ENCODE assay signal across 15 cellular contexts in genomic region chr19:53883231-53883661, GRCh38. TPM values are rescaled to one million over a fixed set of nuclear protein-coding genes. Genes with fewer than 3 reads are reported as not detected.
A peak's percentile ranks its signal among the peaks of the same experiment; 100 is the strongest.
DNase-seq lines count a peak whose midpoint lies in the region; ATAC-seq and TF ChIP-seq lines count a peak whose summit lies in the region.
"Had no signal": no experiment of that assay in that cellular context is flagged by ENCODE, and none has a peak within 500 bp of the region (broad histone marks: within the 10 kb centered on the region; RNA-seq: fewer than 3 reads in every experiment).

No MANE protein-coding gene starts in this region.

- no peak for TF ChIP-seq CTCF in parathyroid adenoma (IDR thresholded peaks at IDR 0.05)

- ATAC-seq in activated naive CD4-positive, alpha-beta T cell treated with anti-CD3 and anti-CD28 coated beads, Interleukin-2, amount 50 U/mL, for 72 hours, result no peak
- ATAC-seq in stimulated activated memory B cell treated with anti-CD40 and anti-IgM and Interleukin-4, amounts not matched to agents 10 μg/mL and 1 μg/mL and 100 μg/mL, for 72 hours, result no peak
- ATAC-seq in GM18520 (IDR thresholded peaks at IDR 0.05; ENCODE audit: unreplicated experiment), result no peak
- ATAC-seq: left ventricle myocardium superior had no signal

- no peaks in the 10 kb centered on the region for H3K27me3 ChIP-seq in parathyroid adenoma (ENCODE audit: control insufficient read depth, insufficient read depth, low read length)

- H3K4me1 Mint-ChIP-seq in activated naive CD4-positive, alpha-beta T cell treated with anti-CD3 and anti-CD28 coated beads, Interleukin-2, amount 10 ng/mL, durations not matched to agents 7 days and 5 days, result peaks cover 15% of the 10 kb centered on the region
- H3K4me1 Mint-ChIP-seq in stimulated activated memory B cell treated with anti-CD40 and anti-IgM and Interleukin-4, amounts not matched to agents 10 μg/mL and 1 μg/mL and 100 μg/mL, for 72 hours, result peaks cover 10% of the 10 kb centered on the region

- H3K27ac ChIP-seq in SK-N-MC (no peak overlapping the region), parathyroid adenoma (no peak overlapping the region)
- H3K27ac ChIP-seq: brain microvascular endothelial cell had no signal

- H2AFZ ChIP-seq in parathyroid adenoma, result peak overlapping the region; percentile 81

- no peaks in the 10 kb centered on the region for H3K9me3 Mint-ChIP-seq in activated naive CD4-positive, alpha-beta T cell treated with anti-CD3 and anti-CD28 coated beads, Interleukin-2, amount 10 ng/mL, durations not matched to agents 7 days and 5 days
- no peaks in the 10 kb centered on the region for H3K9me3 Mint-ChIP-seq in activated naive CD4-positive, alpha-beta T cell treated with anti-CD3 and anti-CD28 coated beads, Interleukin-2, amount 50 U/mL, for 72 hours
- peaks cover 3% of the 10 kb centered on the region for H3K9me3 Mint-ChIP-seq in stimulated activated memory B cell treated with anti-CD40 and anti-IgM and Interleukin-4, amounts not matched to agents 10 μg/mL and 1 μg/mL and 100 μg/mL, for 72 hours

- H3K79me2 ChIP-seq in parathyroid adenoma, result no peaks in the 10 kb centered on the region

- H3K4me2 ChIP-seq in parathyroid adenoma (ENCODE audit: low read length), result peak overlapping the region; percentile 75

- H3K4me3 ChIP-seq in SK-N-MC (peak overlapping the region; percentile 70; the same call in 1 of the 2 replicates), parathyroid adenoma (ENCODE audit: low read depth, low read length) (no peak overlapping the region)

- H3K4me1 ChIP-seq in parathyroid adenoma, result peaks cover 13% of the 10 kb centered on the region

- no peaks in the 10 kb centered on the region for H3K36me3 Mint-ChIP-seq in activated naive CD4-positive, alpha-beta T cell treated with anti-CD3 and anti-CD28 coated beads, Interleukin-2, amount 10 ng/mL, durations not matched to agents 7 days and 5 days
- no peaks in the 10 kb centered on the region for H3K36me3 Mint-ChIP-seq in activated naive CD4-positive, alpha-beta T cell treated with anti-CD3 and anti-CD28 coated beads, Interleukin-2, amount 50 U/mL, for 72 hours
- peaks cover 5% of the 10 kb centered on the region for H3K36me3 Mint-ChIP-seq in stimulated activated memory B cell treated with anti-CD40 and anti-IgM and Interleukin-4, amounts not matched to agents 10 μg/mL and 1 μg/mL and 100 μg/mL, for 72 hours

- H3K27ac Mint-ChIP-seq in activated naive CD4-positive, alpha-beta T cell treated with anti-CD3 and anti-CD28 coated beads, Interleukin-2, amount 10 ng/mL, durations not matched to agents 7 days and 5 days, result no peak overlapping the region
- H3K27ac Mint-ChIP-seq in activated naive CD4-positive, alpha-beta T cell treated with anti-CD3 and anti-CD28 coated beads, Interleukin-2, amount 50 U/mL, for 72 hours, result no peak overlapping the region
- H3K27ac Mint-ChIP-seq in stimulated activated memory B cell treated with anti-CD40 and anti-IgM and Interleukin-4, amounts not matched to agents 10 μg/mL and 1 μg/mL and 100 μg/mL, for 72 hours, result no peak overlapping the region

- DNase-seq in activated naive CD4-positive, alpha-beta T cell treated with anti-CD3 and anti-CD28 coated beads, Interleukin-2, amount 10 ng/mL, durations not matched to agents 7 days and 5 days, result peak; percentile 55
- no peak for DNase-seq in activated naive CD4-positive, alpha-beta T cell treated with anti-CD3 and anti-CD28 coated beads, Interleukin-2, amount 50 U/mL, for 72 hours (ENCODE audit: low spot score in 2 of 2)
- no peak for DNase-seq in SK-N-MC (ENCODE audit: low read depth, low spot score)
- DNase-seq in head of caudate nucleus, result peak in 40 of 42 donors; percentile 42 to 94 (median 78)
- DNase-seq in DMS53 treated with DMSO at 0.1 percent for 48 hours (lab: John Stamatoyannopoulos, UW; ENCODE audit: unreplicated experiment), result no peak
- DNase-seq: activated naive CD4-positive, alpha-beta T cell treated with Interleukin-2 at 50 U/mL for 16 hours; brain microvascular endothelial cell; hippocampal formation; left ventricle myocardium superior; NCI-H1694; NCI-H510A treated with DMSO at 0.1 percent for 48 hours had no signal

- no peaks in the 10 kb centered on the region for H3K9me3 ChIP-seq in SK-N-MC (ENCODE audit: low read depth, low read length)
- H3K9me3 ChIP-seq in parathyroid adenoma (ENCODE audit: control insufficient read depth, low read length), result no peaks in the 10 kb centered on the region

- no peak overlapping the region for H3K4me3 Mint-ChIP-seq in activated naive CD4-positive, alpha-beta T cell treated with anti-CD3 and anti-CD28 coated beads, Interleukin-2, amount 10 ng/mL, durations not matched to agents 7 days and 5 days
- no peak overlapping the region for H3K4me3 Mint-ChIP-seq in stimulated activated memory B cell treated with anti-CD40 and anti-IgM and Interleukin-4, amounts not matched to agents 10 μg/mL and 1 μg/mL and 100 μg/mL, for 72 hours

- H3K36me3 ChIP-seq in SK-N-MC (ENCODE audit: insufficient read depth, low read length) (no peaks in the 10 kb centered on the region), parathyroid adenoma (ENCODE audit: control insufficient read depth, insufficient read depth, low read length) (no peaks in the 10 kb centered on the region)
- H3K36me3 ChIP-seq: brain microvascular endothelial cell had no signal

- H3K27me3 Mint-ChIP-seq in activated naive CD4-positive, alpha-beta T cell treated with anti-CD3 and anti-CD28 coated beads, Interleukin-2, amount 10 ng/mL, durations not matched to agents 7 days and 5 days, result no peaks in the 10 kb centered on the region
- H3K27me3 Mint-ChIP-seq in stimulated activated memory B cell treated with anti-CD40 and anti-IgM and Interleukin-4, amounts not matched to agents 10 μg/mL and 1 μg/mL and 100 μg/mL, for 72 hours, result no peaks in the 10 kb centered on the region

- intact Hi-C loops in head of caudate nucleus (cut with DNase I), result no loop called here

- CTCF ChIA-PET in activated naive CD4-positive, alpha-beta T cell treated with anti-CD3 and anti-CD28 coated beads, Interleukin-2, amount 10 ng/mL, durations not matched to agents 7 days and 5 days (lab: Charles Lee), result interaction anchor here (0.9 to 1.5 kb wide), 2 partner anchors 30 to 141 kb away, joined by 3 to 5 read pairs; no protein-coding TSS in a partner anchor

- H3K9ac ChIP-seq in SK-N-MC (ENCODE audit: insufficient read length) (no peak overlapping the region), parathyroid adenoma (no peak overlapping the region)

RNA-seq across cellular contexts. Expression of gene PRKCG, which starts 1.2 kb away (rescaled TPM):
- total RNA-seq in activated naive CD4-positive, alpha-beta T cell treated with anti-CD3 and anti-CD28 coated beads, Interleukin-2, amount 50 U/mL, for 72 hours, result under 1 TPM in 1 of 2 donors, not detected in 1; 0.10 TPM
- total RNA-seq: left ventricle myocardium superior, subcutaneous adipose tissue had no signal

RNA-seq across cellular contexts. Expression of gene MYADM, which starts 15.6 kb away (rescaled TPM):
- 10 to 100 TPM; 33.1 to 89.8 TPM for total RNA-seq in activated naive CD4-positive, alpha-beta T cell treated with anti-CD3 and anti-CD28 coated beads, Interleukin-2, amount 50 U/mL, for 72 hours

RNA-seq across cellular contexts. Expression of gene CACNG7, which starts 25.8 kb away (rescaled TPM):
- total RNA-seq in activated naive CD4-positive, alpha-beta T cell treated with anti-CD3 and anti-CD28 coated beads, Interleukin-2, amount 50 U/mL, for 72 hours, result not detected
- total RNA-seq: left ventricle myocardium superior, subcutaneous adipose tissue had no signal

RNA-seq across cellular contexts. Expression of gene NLRP12, which starts 59.1 kb away (rescaled TPM):
- not detected for total RNA-seq in activated naive CD4-positive, alpha-beta T cell treated with anti-CD3 and anti-CD28 coated beads, Interleukin-2, amount 50 U/mL, for 72 hours

Comparison
In these comparisons a context has a peak if more than half of its experiments do, and no peak if none do; other contexts are left out.
1. DNase-seq: peak in activated naive CD4-positive, alpha-beta T cell treated with anti-CD3 and anti-CD28 coated beads, Interleukin-2, amount 10 ng/mL, durations not matched to agents 7 days and 5 days (single experiment) and head of caudate nucleus (40 of 42); none in activated naive CD4-positive, alpha-beta T cell treated with anti-CD3 and anti-CD28 coated beads, Interleukin-2, amount 50 U/mL, for 72 hours (0 of 2), SK-N-MC (single experiment) and DMS53 treated with DMSO at 0.1 percent for 48 hours (single experiment).